8 cellular contexts compared by ENCODE assay signal in genomic region chr12:103928736-103929050, GRCh38. TPM values are rescaled to one million over a fixed set of nuclear protein-coding genes. Genes with fewer than 3 reads are reported as not detected.
DNase-seq lines count a peak whose midpoint lies in the region; ATAC-seq and TF ChIP-seq lines count a peak whose summit lies in the region.

No MANE protein-coding gene starts in this region.

- no peak for TF ChIP-seq EP300 in stomach (IDR thresholded peaks at IDR 0.05)

- H3K4me3 Mint-ChIP-seq in chondrocyte (ENCODE audit: unreplicated experiment): peak overlapping the region; percentile 79

- WGBS in stomach, 5 donors: 13 to 35% (median 15%) methylated on average over 12 of the region's 12 CpGs

- no peaks in the 10 kb centered on the region for H3K27me3 Mint-ChIP-seq in chondrocyte (ENCODE audit: low read depth)

- H3K4me3 ChIP-seq in mononuclear cell (ENCODE audit: low read length): peak overlapping the region; percentile 73
- peak overlapping the region; percentile 64 to 88 (median 81) for H3K4me3 ChIP-seq in stomach

- peak overlapping the region; percentile 98 for H3K27ac ChIP-seq in VCaP
- H3K27ac ChIP-seq in stomach: peak overlapping the region; percentile 11 to 97 (median 94)

- peaks cover 9 to 20% (median 15%) of the 10 kb centered on the region in 4 donors for H3K36me3 ChIP-seq in stomach

- intact Hi-C loops in stomach (cut with DNase I; ENCODE audit: low total_unique reads): no loop called here

- ATAC-seq in GM19035 (IDR thresholded peaks at IDR 0.05; ENCODE audit: unreplicated experiment): peak; percentile 25
- ATAC-seq in HG03432 (IDR thresholded peaks at IDR 0.05; ENCODE audit: unreplicated experiment): peak; percentile 12

- peak overlapping the region; percentile 29 for H3K27ac Mint-ChIP-seq in chondrocyte (ENCODE audit: unreplicated experiment)

- in situ Hi-C loops in ACHN (cut with HindIII; ENCODE audit: low pct_ligation_motif_present, low pct_unique_long_range_greater_than_20kb, low sequenced_read_pairs): no loop called here

- TF ChIP-seq POLR2A in stomach (IDR thresholded peaks at IDR 0.05): no peak

- H3K9me3 Mint-ChIP-seq in chondrocyte (ENCODE audit: low read depth): no peaks in the 10 kb centered on the region

- H3K27me3 ChIP-seq in mononuclear cell (ENCODE audit: insufficient read depth, low read length) (no peaks in the 10 kb centered on the region), stomach (no peaks in the 10 kb centered on the region)

- H3K4me1 ChIP-seq in mononuclear cell (ENCODE audit: insufficient read depth, low read length) (peaks cover 41% of the 10 kb centered on the region), stomach (peaks cover 28 to 43% (median 36%) of the 10 kb centered on the region in 4 donors)

- DNase-seq in chondrocyte (ENCODE audit: low spot score): no peak
- DNase-seq in stomach: peak; percentile 33
- no peak for DNase-seq in NCI-H1417 treated with DMSO at 0.1 percent for 48 hours (lab: John Stamatoyannopoulos, UW)
- no peak for DNase-seq in ACHN

- H3K9me3 ChIP-seq in mononuclear cell (ENCODE audit: low read depth, low read length) (no peaks in the 10 kb centered on the region), stomach (no peaks in the 10 kb centered on the region)

- peaks cover 36% of the 10 kb centered on the region for H3K4me1 Mint-ChIP-seq in chondrocyte (ENCODE audit: low read depth)

- no peaks in the 10 kb centered on the region for H3K36me3 Mint-ChIP-seq in chondrocyte (ENCODE audit: low read depth)

- TF ChIP-seq CTCF in VCaP (conservative IDR thresholded peaks at IDR 0.05) (no peak), chondrocyte (IDR thresholded peaks at IDR 0.05) (no peak), stomach (IDR thresholded peaks at IDR 0.05) (no peak)

RNA-seq across cellular contexts. Expression of gene HSP90B1, which starts 1.5 kb away (rescaled TPM):
- total RNA-seq in chondrocyte (754 to 1,782 TPM (median 760 TPM) in 3 replicates), mononuclear cell (412 TPM), stomach (100 to 1,000 TPM; 301 to 515 (median 395) TPM)
- polyA plus RNA-seq in stomach: 100 to 1,000 TPM in 2 of 3 donors, 10 to 100 TPM in 1; 72.6 to 240 (median 216) TPM

RNA-seq across cellular contexts. Expression of gene TDG, which starts 37.0 kb away (rescaled TPM):
- total RNA-seq in chondrocyte: 39.3 to 49.5 TPM (median 44.0 TPM) in 3 replicates
- total RNA-seq in mononuclear cell: 44.9 TPM
- 10 to 100 TPM; 17.4 to 44.1 (median 19.8) TPM for total RNA-seq in stomach
- 10 to 100 TPM in 1 of 3 donors, 1 to 10 TPM in 2; 9.2 to 10.2 (median 9.5) TPM for polyA plus RNA-seq in stomach
